ENCODE assay signal across 21 cellular contexts in the genomic region with DNA sequence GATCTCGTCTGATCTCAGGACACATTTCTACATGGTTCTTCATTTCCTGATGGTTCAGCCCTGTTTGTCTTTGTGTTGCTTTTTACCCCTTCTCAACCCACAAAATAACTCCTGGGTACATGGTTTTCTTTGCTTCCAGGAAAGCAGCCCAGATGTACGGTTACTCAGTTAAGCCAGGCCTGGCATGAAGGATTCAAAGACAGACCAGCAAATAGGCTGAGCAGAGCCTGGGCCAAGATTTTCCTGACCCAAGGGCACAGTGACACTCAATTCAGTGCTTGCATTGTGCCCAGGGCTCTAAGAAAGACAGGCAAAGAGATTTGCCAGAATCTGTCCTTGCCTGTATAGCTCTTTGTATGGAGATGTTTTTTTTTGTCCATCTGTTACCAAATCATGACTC.
"Had no signal": no experiment of that assay in that cellular context is flagged by ENCODE, and none has a peak within 500 bp of the region (broad histone marks: within the 10 kb centered on the region; RNA-seq: fewer than 3 reads in every experiment).

No MANE protein-coding gene starts in this region.

- DNase-seq: IMR-90, Karpas-422, KG1, MM.1S, MV-4-11, NCI-H1092, NCI-H1105 treated with DMSO at 0.1 percent for 48 hours, NCI-H1417 treated with DMSO at 0.1 percent for 48 hours, NCI-H146, NCI-H187 treated with DMSO at 0.1 percent for 48 hours, NCI-H2029 treated with DMSO at 0.1 percent for 48 hours, NCI-H2227 treated with DMSO at 0.1 percent for 48 hours, NCI-H524, NCI-H526 treated with DMSO at 0.1 percent for 48 hours, NCI-H774, SHP77, SK-N-SH, SW 1271, T-helper 1 cell, T-helper 17 cell had no signal

- H3K9me3 ChIP-seq: SK-N-SH had no signal

- H3K9ac ChIP-seq: SK-N-SH had no signal

- H3K4me2 ChIP-seq: SK-N-SH had no signal

- H3K27ac ChIP-seq: RWPE1 had no signal
